In genomic region chr11:132402056-132402684, GRCh38 we compare ENCODE assay signal across 8 cellular contexts.
DNase-seq lines count a peak whose midpoint lies in the region; ATAC-seq and TF ChIP-seq lines count a peak whose summit lies in the region.
"Had no signal": no experiment of that assay in that cellular context is flagged by ENCODE, and none has a peak within 500 bp of the region (broad histone marks: within the 10 kb centered on the region; RNA-seq: fewer than 3 reads in every experiment).

No MANE protein-coding gene starts in this region.

- no peak for TF ChIP-seq POLR2A in GM18505 (IDR thresholded peaks at IDR 0.05; ENCODE audit: borderline replicate concordance, extremely low read depth, insufficient read depth, insufficient read length)

- ATAC-seq in GM18505 (IDR thresholded peaks at IDR 0.05; ENCODE audit: unreplicated experiment) (peak; percentile 74), HG02642 (IDR thresholded peaks at IDR 0.05; ENCODE audit: poor library complexity, unreplicated experiment) (peak; percentile 89), left lobe of liver (peak; percentile 97)

- peak; percentile 55 for DNase-seq in NCI-H187 treated with DMSO at 0.1 percent for 48 hours (lab: John Stamatoyannopoulos, UW)
- peak; percentile 21 for DNase-seq in amniotic stem cell (lab: John Stamatoyannopoulos, UW)
- peak; percentile 50 for DNase-seq in left lobe of liver (ENCODE audit: low spot score)
- DNase-seq in GDM1 (lab: John Stamatoyannopoulos, UW) = no peak
- DNase-seq in GOT3 (lab: John Stamatoyannopoulos, UW) = no peak
- DNase-seq: psoas muscle had no signal

Comparison
In these comparisons a context has a peak if more than half of its experiments do, and no peak if none do; other contexts are left out.
1. DNase-seq: peak in NCI-H187 treated with DMSO at 0.1 percent for 48 hours (single experiment), amniotic stem cell (single experiment) and left lobe of liver (single experiment); none in GDM1 (single experiment) and GOT3 (single experiment).
2. Peak in every context shown above with its lines, with median percentiles within 50 percentile points of each other: ATAC-seq.